In the genomic region with DNA sequence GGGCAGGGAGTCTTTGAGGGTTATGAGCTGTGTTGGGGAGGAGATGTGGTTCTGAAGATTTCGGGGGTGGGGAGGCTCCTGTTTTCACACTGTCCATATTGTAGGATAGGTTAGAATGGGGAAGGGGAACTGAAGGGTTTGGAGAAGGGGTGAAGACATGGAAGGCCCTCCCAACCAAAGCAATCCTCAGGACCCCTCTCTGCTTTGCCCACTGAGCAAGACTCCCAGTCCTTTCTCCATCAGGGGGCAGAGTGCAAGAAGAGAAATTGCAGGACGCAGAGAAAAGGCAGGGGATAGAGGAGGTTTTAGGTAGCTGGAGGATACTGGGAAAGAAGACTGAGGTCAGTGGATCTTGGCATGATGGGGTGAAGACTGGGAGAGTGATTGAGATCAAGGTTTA, we compare ENCODE assay signal across 14 cellular contexts. TPM values are rescaled to one million over a fixed set of nuclear protein-coding genes. Genes with fewer than 3 reads are reported as not detected.
DNase-seq lines count a peak whose midpoint lies in the region; ATAC-seq and TF ChIP-seq lines count a peak whose summit lies in the region.
"Had no signal": no experiment of that assay in that cellular context is flagged by ENCODE, and none has a peak within 500 bp of the region (broad histone marks: within the 10 kb centered on the region; RNA-seq: fewer than 3 reads in every experiment).

No MANE protein-coding gene starts in this region.

- H3F3A ChIP-seq in Loucy (ENCODE audit: low read depth), result 0 out of 2 replicates have a peak, but pooled peaks cover 4% of the 10 kb centered on the region

- H3K4me3 Mint-ChIP-seq in CD8-positive, alpha-beta memory T cell, result peak overlapping the region; percentile 46 to 93 (median 86)
- no peak overlapping the region for H3K4me3 Mint-ChIP-seq in dendritic cell treated with granulocyte-macrophage colony-stimulating factor and Interleukin-4, amounts not matched to agents 40 ng/mL and 50 ng/mL, for 4 days
- H3K4me3 Mint-ChIP-seq in progenitor cell of endocrine pancreas (ENCODE audit: low read depth), result peak overlapping the region; percentile 85

- no peaks in the 10 kb centered on the region for H3K27me3 ChIP-seq in CD8-positive, alpha-beta memory T cell (ENCODE audit: insufficient read depth, low read length, poor library complexity, severe bottlenecking)
- H3K27me3 ChIP-seq in Loucy (ENCODE audit: insufficient read depth, low read length, poor library complexity, severe bottlenecking) (no peaks in the 10 kb centered on the region), HAP-1 (ENCODE audit: low read depth) (peaks cover 25% of the 10 kb centered on the region)

- peaks cover 0 to 13% (median 0%) of the 10 kb centered on the region in 3 donors for H3K36me3 Mint-ChIP-seq in CD8-positive, alpha-beta memory T cell
- peaks cover 8% of the 10 kb centered on the region for H3K36me3 Mint-ChIP-seq in dendritic cell treated with granulocyte-macrophage colony-stimulating factor and Interleukin-4, amounts not matched to agents 40 ng/mL and 50 ng/mL, for 4 days (ENCODE audit: low read depth)
- no peaks in the 10 kb centered on the region for H3K36me3 Mint-ChIP-seq in progenitor cell of endocrine pancreas (ENCODE audit: insufficient read depth)

- peaks cover 35% of the 10 kb centered on the region for H3K79me2 ChIP-seq in Loucy (ENCODE audit: insufficient read depth, low read length)

- POLR2A ChIA-PET in CD8-positive, alpha-beta memory T cell (lab: Charles Lee), result interaction anchor here (3.0 kb wide), 1 partner anchor 13 kb away, joined by 13 read pairs; the partner anchor contains the start of gene PHF1

- no peak for DNase-seq in CD8-positive, alpha-beta memory T cell
- no peak for DNase-seq in progenitor cell of endocrine pancreas (ENCODE audit: low spot score, unreplicated experiment)
- DNase-seq in HAP-1 (ENCODE audit: low spot score in 2 of 2), result no peak
- DNase-seq in NCI-H187 treated with DMSO at 0.1 percent for 48 hours (lab: John Stamatoyannopoulos, UW), result no peak
- DNase-seq: activated CD4-positive, alpha-beta T cell treated with anti-CD3 and anti-CD28 coated beads for 1 hour; DMS 273 treated with DMSO at 0.1 percent for 48 hours; NCI-H1105 treated with DMSO at 0.1 percent for 48 hours; NCI-H446; stimulated activated CD4-positive, alpha-beta T cell treated with anti-CD3 and anti-CD28 coated beads, Interleukin-4, amount 100 ng/mL, for 1 hour; stimulated activated naive CD8-positive, alpha-beta T cell treated with anti-CD3 and anti-CD28 coated beads, Interleukin-15, Interleukin-2, amounts not matched to agents 100 U/mL and 50 U/mL, for 24 hours had no signal

- H3K4me1 Mint-ChIP-seq in CD8-positive, alpha-beta memory T cell, result peaks cover 57 to 62% (median 61%) of the 10 kb centered on the region in 3 donors
- peaks cover 59% of the 10 kb centered on the region for H3K4me1 Mint-ChIP-seq in dendritic cell treated with granulocyte-macrophage colony-stimulating factor and Interleukin-4, amounts not matched to agents 40 ng/mL and 50 ng/mL, for 4 days (ENCODE audit: low read depth)
- H3K4me1 Mint-ChIP-seq in progenitor cell of endocrine pancreas (ENCODE audit: low read depth), result peaks cover 45% of the 10 kb centered on the region

- peaks cover 38% of the 10 kb centered on the region for H3K4me1 ChIP-seq in CD8-positive, alpha-beta memory T cell (ENCODE audit: insufficient read depth, low read length)
- H3K4me1 ChIP-seq in Loucy (ENCODE audit: insufficient read depth, low read length, poor library complexity, severe bottlenecking) (peaks cover 45% of the 10 kb centered on the region), HAP-1 (peaks cover 16% of the 10 kb centered on the region)

- intact Hi-C loops in dendritic cell treated with granulocyte-macrophage colony-stimulating factor and Interleukin-4, amounts not matched to agents 40 ng/mL and 50 ng/mL, for 4 days (cut with micrococcal nuclease), result no loop called here

- H3K4me3 ChIP-seq in CD8-positive, alpha-beta memory T cell (ENCODE audit: low read length), result no peak overlapping the region
- no peak overlapping the region for H3K4me3 ChIP-seq in Loucy (ENCODE audit: low read length, poor library complexity, severe bottlenecking)
- H3K4me3 ChIP-seq in HAP-1, result no peak overlapping the region

- H3K4me2 ChIP-seq in Loucy (ENCODE audit: low read depth, low read length, poor library complexity, severe bottlenecking), result peak overlapping the region; percentile 88

- H4K20me1 ChIP-seq in Loucy (ENCODE audit: insufficient read depth, low read length, poor library complexity, severe bottlenecking), result peaks cover 15% of the 10 kb centered on the region

- no peak overlapping the region for H3K9ac ChIP-seq in Loucy (ENCODE audit: low read depth, low read length, poor library complexity, severe bottlenecking)

- H3K27ac Mint-ChIP-seq in CD8-positive, alpha-beta memory T cell, result peak overlapping the region; percentile 80 to 100 (median 99)
- peak overlapping the region; percentile 87 for H3K27ac Mint-ChIP-seq in dendritic cell treated with granulocyte-macrophage colony-stimulating factor and Interleukin-4, amounts not matched to agents 40 ng/mL and 50 ng/mL, for 4 days
- no peak overlapping the region for H3K27ac Mint-ChIP-seq in progenitor cell of endocrine pancreas

- CTCF ChIA-PET in CD8-positive, alpha-beta memory T cell (lab: Charles Lee), result interaction anchor here (3.5 kb wide), 1 partner anchor 15 kb away, joined by 10 read pairs; no protein-coding TSS in a partner anchor

- H3K9me3 ChIP-seq in CD8-positive, alpha-beta memory T cell (ENCODE audit: low read length), result no peaks in the 10 kb centered on the region
- H3K9me3 ChIP-seq in Loucy (ENCODE audit: insufficient read depth, low read depth, low read length) (no peaks in the 10 kb centered on the region), HAP-1 (no peaks in the 10 kb centered on the region)

- no peaks in the 10 kb centered on the region for H3K9me3 Mint-ChIP-seq in CD8-positive, alpha-beta memory T cell
- no peaks in the 10 kb centered on the region for H3K9me3 Mint-ChIP-seq in dendritic cell treated with granulocyte-macrophage colony-stimulating factor and Interleukin-4, amounts not matched to agents 40 ng/mL and 50 ng/mL, for 4 days
- H3K9me3 Mint-ChIP-seq in progenitor cell of endocrine pancreas (ENCODE audit: low read depth), result no peaks in the 10 kb centered on the region

- H3K27ac ChIP-seq in CD8-positive, alpha-beta memory T cell (ENCODE audit: low read depth, low read length), result no peak overlapping the region

- H2AFZ ChIP-seq in Loucy (ENCODE audit: low read length), result no peak overlapping the region

- H3K27me3 Mint-ChIP-seq in CD8-positive, alpha-beta memory T cell, result peaks cover 0 to 11% of the 10 kb centered on the region in 2 donors
- peaks cover 39% of the 10 kb centered on the region for H3K27me3 Mint-ChIP-seq in dendritic cell treated with granulocyte-macrophage colony-stimulating factor and Interleukin-4, amounts not matched to agents 40 ng/mL and 50 ng/mL, for 4 days
- no peaks in the 10 kb centered on the region for H3K27me3 Mint-ChIP-seq in progenitor cell of endocrine pancreas

- no peak for ATAC-seq in GM19397 (IDR thresholded peaks at IDR 0.05; ENCODE audit: unreplicated experiment)
- ATAC-seq: SK-N-SH treated with all-trans-retinoic acid at 6 μM for 48 hours; stimulated activated naive CD8-positive, alpha-beta T cell treated with anti-CD3 and anti-CD28 coated beads, Interleukin-15, Interleukin-2, amounts not matched to agents 100 U/mL and 50 U/mL, for 24 hours had no signal

- TF ChIP-seq CTCF in Loucy (conservative IDR thresholded peaks at IDR 0.05; ENCODE audit: low read length) (no peak), progenitor cell of endocrine pancreas (IDR thresholded peaks at IDR 0.05; ENCODE audit: unreplicated experiment) (no peak)

- in situ Hi-C loops in HAP-1 (cut with MboI; ENCODE audit: low sequenced_read_pairs), result no loop called here

- H3K36me3 ChIP-seq in CD8-positive, alpha-beta memory T cell (ENCODE audit: insufficient read depth, low read length), result no peaks in the 10 kb centered on the region
- H3K36me3 ChIP-seq in Loucy (ENCODE audit: insufficient read depth, low read length) (no peaks in the 10 kb centered on the region), HAP-1 (replicated peaks) (no peaks in the 10 kb centered on the region)

- H3K9me2 ChIP-seq in Loucy (replicated peaks; ENCODE audit: low read depth, low read length), result no peaks in the 10 kb centered on the region

RNA-seq across cellular contexts. Expression of gene SYNGAP1, which starts 3.9 kb away (rescaled TPM):
- total RNA-seq in CD8-positive, alpha-beta memory T cell, result 10 to 100 TPM; 22.6 to 24.9 TPM
- 1.0 TPM for polyA plus RNA-seq in CD8-positive, alpha-beta memory T cell
- total RNA-seq in progenitor cell of endocrine pancreas, result 59.9 and 60.3 TPM in 2 replicates

RNA-seq across cellular contexts. Expression of gene CUTA, which starts 5.9 kb away (rescaled TPM):
- total RNA-seq in CD8-positive, alpha-beta memory T cell, result 100 to 1,000 TPM; 149 to 164 TPM
- 451 TPM for polyA plus RNA-seq in CD8-positive, alpha-beta memory T cell
- 252 and 264 TPM in 2 replicates for total RNA-seq in progenitor cell of endocrine pancreas

RNA-seq across cellular contexts. Expression of gene PHF1, which starts 13.0 kb away (rescaled TPM):
- total RNA-seq in CD8-positive, alpha-beta memory T cell, result 10 to 100 TPM; 38.5 to 43.3 TPM
- polyA plus RNA-seq in CD8-positive, alpha-beta memory T cell, result 76.5 TPM
- 58.1 and 58.4 TPM in 2 replicates for total RNA-seq in progenitor cell of endocrine pancreas

RNA-seq across cellular contexts. Expression of gene ZBTB9, which starts 30.6 kb away (rescaled TPM):
- total RNA-seq in CD8-positive, alpha-beta memory T cell, result 10 to 100 TPM; 16.4 to 16.5 TPM
- 9.1 TPM for polyA plus RNA-seq in CD8-positive, alpha-beta memory T cell
- total RNA-seq in progenitor cell of endocrine pancreas, result 15.4 and 15.7 TPM in 2 replicates

RNA-seq across cellular contexts. Expression of gene KIFC1, which starts 32.2 kb away (rescaled TPM):
- 10 to 100 TPM; 51.6 to 52.7 TPM for total RNA-seq in CD8-positive, alpha-beta memory T cell
- polyA plus RNA-seq in CD8-positive, alpha-beta memory T cell, result 0.39 TPM
- total RNA-seq in progenitor cell of endocrine pancreas, result 45.5 and 46.6 TPM in 2 replicates
